21 cellular contexts compared by ENCODE assay signal in genomic region chr4:101122019-101122418, GRCh38.
DNase-seq lines count a peak whose midpoint lies in the region; ATAC-seq, FAIRE-seq and TF ChIP-seq lines count a peak whose summit lies in the region.
"Had no signal": no experiment of that assay in that cellular context is flagged by ENCODE, and none has a peak within 500 bp of the region (broad histone marks: within the 10 kb centered on the region; RNA-seq: fewer than 3 reads in every experiment).

No MANE protein-coding gene starts in this region.

- ATAC-seq in stimulated activated naive B cell treated with anti-CD40 and anti-IgM and Interleukin-4, amounts not matched to agents 10 μg/mL and 1 μg/mL and 100 μg/mL, for 72 hours (replicated peaks): peak; percentile 21 to 46
- no peak for ATAC-seq in HG03432 (IDR thresholded peaks at IDR 0.05; ENCODE audit: unreplicated experiment)

- H3K4me1 Mint-ChIP-seq in HFFc6 (ENCODE audit: low read depth): peaks cover 34% of the 10 kb centered on the region
- H3K4me1 Mint-ChIP-seq in stimulated activated naive B cell treated with anti-CD40 and anti-IgM and Interleukin-4, amounts not matched to agents 10 μg/mL and 1 μg/mL and 100 μg/mL, for 72 hours: peaks cover 31 to 55% of the 10 kb centered on the region in 2 donors

- H3K79me2 ChIP-seq in keratinocyte (ENCODE audit: control insufficient read depth, insufficient read depth, low read length): peaks cover 11% of the 10 kb centered on the region

- H2AK5ac ChIP-seq in neuronal stem cell (ENCODE audit: low read depth, low read length): no peak overlapping the region

- no peak overlapping the region for H3K4me3 ChIP-seq in keratinocyte (ENCODE audit: control insufficient read depth in 2 of 3, extremely low read depth in 1 of 3, insufficient read depth in 2 of 3, low read depth in 1 of 3, low read length in 3 of 3)
- H3K4me3 ChIP-seq in neuronal stem cell (ENCODE audit: low read length in 2 of 2): no peak overlapping the region

- H4K20me1 ChIP-seq in keratinocyte (ENCODE audit: control insufficient read depth, extremely low read depth, insufficient read depth, low read length): no peaks in the 10 kb centered on the region

- H3K9me1 ChIP-seq in keratinocyte (ENCODE audit: control insufficient read depth, extremely low read depth, insufficient read depth, low read length): no peaks in the 10 kb centered on the region

- H3K27ac Mint-ChIP-seq in HFFc6: peak overlapping the region; percentile 7; the same call in 1 of the 2 replicates
- peak overlapping the region; percentile 56 for H3K27ac Mint-ChIP-seq in stimulated activated naive B cell treated with anti-CD40 and anti-IgM and Interleukin-4, amounts not matched to agents 10 μg/mL and 1 μg/mL and 100 μg/mL, for 72 hours
- H3K27ac Mint-ChIP-seq: B cell; CD4-positive, alpha-beta T cell had no signal

- H2BK120ac ChIP-seq in neuronal stem cell (ENCODE audit: low read depth, low read length): no peak overlapping the region

- H3K4me2 ChIP-seq in keratinocyte (ENCODE audit: control insufficient read depth, extremely low read depth, insufficient read depth, low read depth, low read length): no peak overlapping the region
- H3K4me2 ChIP-seq in neuronal stem cell (ENCODE audit: insufficient read depth, low read length, poor library complexity, severe bottlenecking): no peak overlapping the region
- H3K4me2 ChIP-seq: KMS-11, SK-N-SH had no signal

- in situ Hi-C loops in Caki2 (cut with HindIII; ENCODE audit: low pct_unique_long_range_greater_than_20kb, low sequenced_read_pairs): no loop called here

- H3K27me3 ChIP-seq in keratinocyte (ENCODE audit: control insufficient read depth, extremely low read depth, insufficient read depth, low read length): no peaks in the 10 kb centered on the region
- H3K27me3 ChIP-seq in neuronal stem cell (ENCODE audit: control insufficient read depth in 3 of 3, insufficient read depth in 3 of 3, low read depth in 1 of 3, low read length in 3 of 3): no peaks in the 10 kb centered on the region

- no peak overlapping the region for H3K14ac ChIP-seq in neuronal stem cell (ENCODE audit: low read length)

- no peaks in the 10 kb centered on the region; the same call in 1 of the 2 replicates for H3K27me3 Mint-ChIP-seq in HFFc6 (ENCODE audit: insufficient read depth)
- no peaks in the 10 kb centered on the region for H3K27me3 Mint-ChIP-seq in stimulated activated naive B cell treated with anti-CD40 and anti-IgM and Interleukin-4, amounts not matched to agents 10 μg/mL and 1 μg/mL and 100 μg/mL, for 72 hours
- H3K27me3 Mint-ChIP-seq: B cell; CD4-positive, alpha-beta T cell had no signal

- H2BK15ac ChIP-seq in neuronal stem cell (ENCODE audit: low read length): no peak overlapping the region

- dilution Hi-C loops in keratinocyte (cut with MboI; ENCODE audit: extremely low pct_ligation_motif_present, low sequenced_read_pairs): no loop called here

- peak; percentile 23 for FAIRE-seq in keratinocyte (lab: Jason Lieb, UNC)
- FAIRE-seq: H1 had no signal

- H2BK12ac ChIP-seq in neuronal stem cell (ENCODE audit: low read length): no peak overlapping the region

- DNase-seq in Caki2 (ENCODE audit: low read depth): peak; percentile 30
- no peak for DNase-seq in HFFc6
- no peak for DNase-seq in keratinocyte (ENCODE audit: low read depth, low spot score)
- DNase-seq in stimulated activated naive B cell treated with anti-CD40 and anti-IgM and Interleukin-4, amounts not matched to agents 10 μg/mL and 1 μg/mL and 100 μg/mL, for 72 hours: no peak
- DNase-seq in A172 (ENCODE audit: low spot score): no peak
- no peak for DNase-seq in neuronal stem cell (ENCODE audit: low spot score)
- DNase-seq: Caco-2; CD4-positive, alpha-beta T cell; DMS153; NCI-H1417; NCI-H187 treated with DMSO at 0.1 percent for 48 hours; NCI-H226; NCI-H524; NCI-H82; RPMI8226; SHP77 treated with DMSO at 0.1 percent for 48 hours; SK-N-SH had no signal

- H4K91ac ChIP-seq in neuronal stem cell (ENCODE audit: low read depth, low read length, poor library complexity): no peak overlapping the region

- no peaks in the 10 kb centered on the region for H3K9me3 Mint-ChIP-seq in HFFc6
- peaks cover 2 to 8% of the 10 kb centered on the region in 2 donors for H3K9me3 Mint-ChIP-seq in stimulated activated naive B cell treated with anti-CD40 and anti-IgM and Interleukin-4, amounts not matched to agents 10 μg/mL and 1 μg/mL and 100 μg/mL, for 72 hours
- H3K9me3 Mint-ChIP-seq: CD4-positive, alpha-beta T cell had no signal

- H3K4me1 ChIP-seq in keratinocyte (ENCODE audit: control insufficient read depth, extremely low read depth, insufficient read depth, low read length) (no peaks in the 10 kb centered on the region), neuronal stem cell (ENCODE audit: control insufficient read depth in 2 of 2, insufficient read depth in 1 of 2, low read depth in 1 of 2, low read length in 2 of 2) (no peaks in the 10 kb centered on the region)
- H3K4me1 ChIP-seq: Caco-2 had no signal

- no peak overlapping the region for H2BK5ac ChIP-seq in neuronal stem cell (ENCODE audit: low read length)

- no peak overlapping the region for H3K4me3 Mint-ChIP-seq in HFFc6
- no peak overlapping the region for H3K4me3 Mint-ChIP-seq in stimulated activated naive B cell treated with anti-CD40 and anti-IgM and Interleukin-4, amounts not matched to agents 10 μg/mL and 1 μg/mL and 100 μg/mL, for 72 hours
- H3K4me3 Mint-ChIP-seq: B cell; CD4-positive, alpha-beta T cell had no signal

- H3K36me3 ChIP-seq in keratinocyte (ENCODE audit: control insufficient read depth in 2 of 2, extremely low read depth in 1 of 2, insufficient read depth in 2 of 2, low read length in 2 of 2): no peaks in the 10 kb centered on the region
- no peaks in the 10 kb centered on the region for H3K36me3 ChIP-seq in neuronal stem cell (replicated peaks in 1 of 2; ENCODE audit: control insufficient read depth in 2 of 2, insufficient read depth in 2 of 2, low read length in 2 of 2)

- H3K79me1 ChIP-seq in neuronal stem cell (ENCODE audit: low read depth, low read length): no peaks in the 10 kb centered on the region

- no peak overlapping the region for H4K8ac ChIP-seq in neuronal stem cell (ENCODE audit: low read depth, low read length)

- H3K9ac ChIP-seq in keratinocyte (ENCODE audit: control insufficient read depth, extremely low read depth, insufficient read depth, low read length) (no peak overlapping the region), neuronal stem cell (ENCODE audit: low read depth, low read length, poor library complexity) (no peak overlapping the region)
- H3K9ac ChIP-seq: KMS-11, SK-N-SH had no signal

- H3K18ac ChIP-seq in neuronal stem cell (ENCODE audit: low read length): no peak overlapping the region

- TF ChIP-seq CTCF in HFFc6 (IDR thresholded peaks at IDR 0.05): no peak
- no peak for TF ChIP-seq CTCF in keratinocyte (optimal IDR thresholded peaks at IDR 0.05 in 1 of 3, IDR thresholded peaks at IDR 0.05 in 1 of 3, conservative IDR thresholded peaks at IDR 0.05 in 1 of 3; ENCODE audit: extremely low read depth in 1 of 3, insufficient read depth in 2 of 3, low read length in 3 of 3)

- peaks cover 5% of the 10 kb centered on the region; the same call in 1 of the 2 replicates for H3K36me3 Mint-ChIP-seq in HFFc6 (ENCODE audit: low read depth)
- peaks cover 4 to 19% of the 10 kb centered on the region in 2 donors for H3K36me3 Mint-ChIP-seq in stimulated activated naive B cell treated with anti-CD40 and anti-IgM and Interleukin-4, amounts not matched to agents 10 μg/mL and 1 μg/mL and 100 μg/mL, for 72 hours

- no peak overlapping the region for H3K4ac ChIP-seq in neuronal stem cell (ENCODE audit: low read length)

- H3K27ac ChIP-seq in keratinocyte (ENCODE audit: control insufficient read depth, insufficient read depth, low read length) (no peak overlapping the region), neuronal stem cell (replicated peaks; ENCODE audit: low read length) (no peak overlapping the region)
- H3K27ac ChIP-seq: KMS-11 had no signal

- H3K23ac ChIP-seq in neuronal stem cell (ENCODE audit: low read depth, low read length, poor library complexity): no peak overlapping the region

- H2AFZ ChIP-seq in keratinocyte (ENCODE audit: control insufficient read depth, low read length) (no peak overlapping the region), neuronal stem cell (ENCODE audit: low read length) (no peak overlapping the region)

- H3K9me3 ChIP-seq in keratinocyte (ENCODE audit: control insufficient read depth, low read depth, low read length) (no peaks in the 10 kb centered on the region), neuronal stem cell (replicated peaks in 1 of 2; ENCODE audit: control insufficient read depth in 2 of 2, insufficient read depth in 1 of 2, low read depth in 1 of 2, low read length in 2 of 2) (no peaks in the 10 kb centered on the region)
- H3K9me3 ChIP-seq: Caco-2, SK-N-SH had no signal
